In genomic region chr18:51803029-51803428, GRCh38 we compare ENCODE assay signal across 29 cellular contexts.
"Had no signal": no experiment of that assay in that cellular context is flagged by ENCODE, and none has a peak within 500 bp of the region (broad histone marks: within the 10 kb centered on the region; RNA-seq: fewer than 3 reads in every experiment).

No MANE protein-coding gene starts in this region.

- H3K9me3 ChIP-seq: adrenal gland, body of pancreas, esophagus muscularis mucosa had no signal

- H3K27me3 ChIP-seq: adrenal gland, body of pancreas, esophagus muscularis mucosa, foreskin keratinocyte, gastrocnemius medialis, heart right ventricle had no signal

- H3K4me3 ChIP-seq: adrenal gland, body of pancreas, esophagus muscularis mucosa, gastrocnemius medialis, heart right ventricle had no signal

- FAIRE-seq: colon had no signal

- H3K27ac ChIP-seq: adrenal gland, body of pancreas, esophagus muscularis mucosa, foreskin keratinocyte, gastrocnemius medialis, heart right ventricle had no signal

- H3K4me1 ChIP-seq: adrenal gland, body of pancreas, esophagus muscularis mucosa, foreskin keratinocyte, gastrocnemius medialis, heart right ventricle had no signal

- H3K36me3 ChIP-seq: adrenal gland, esophagus muscularis mucosa, gastrocnemius medialis, heart right ventricle had no signal

- ATAC-seq: activated CD4-positive, alpha-beta T cell treated with anti-CD3 and anti-CD28 coated beads for 36 hours; activated CD8-positive, alpha-beta memory T cell treated with anti-CD3 and anti-CD28 coated beads, Interleukin-2, amount 10 ng/mL, durations not matched to agents 7 days and 5 days; activated CD8-positive, alpha-beta T cell treated with anti-CD3 and anti-CD28 coated beads, Interleukin-2, amount 10 ng/mL, durations not matched to agents 7 days and 5 days; activated naive CD8-positive, alpha-beta T cell treated with anti-CD3 and anti-CD28 coated beads, Interleukin-2, amount 50 U/mL, for 24 hours; body of pancreas; effector memory CD8-positive, alpha-beta T cell; foreskin keratinocyte; gastrocnemius medialis; heart right ventricle had no signal

- DNase-seq: activated CD4-positive, alpha-beta memory T cell treated with anti-CD3 and anti-CD28 coated beads for 36 hours; activated CD4-positive, alpha-beta T cell treated with anti-CD3 and anti-CD28 coated beads for 36 hours; activated CD4-positive, alpha-beta T cell treated with anti-CD3 and anti-CD28 coated beads, Interleukin-2, amount 10 ng/mL, durations not matched to agents 24 days and 14 days; activated CD4-positive, CD25-positive, alpha-beta regulatory T cell; activated CD4-positive, CD25-positive, alpha-beta regulatory T cell treated with anti-CD3 and anti-CD28 coated beads, Interleukin-2, amount 50 U/mL, for 72 hours; activated CD8-positive, alpha-beta memory T cell treated with anti-CD3 and anti-CD28 coated beads, Interleukin-2, amount 10 ng/mL, durations not matched to agents 7 days and 5 days; activated CD8-positive, alpha-beta memory T cell treated with anti-CD3 and anti-CD28 coated beads, Interleukin-2, amount 50 U/mL, for 4 hours; activated CD8-positive, alpha-beta T cell treated with anti-CD3 and anti-CD28 coated beads, Interleukin-2, amount 10 ng/mL, durations not matched to agents 7 days and 5 days; activated effector memory CD4-positive, alpha-beta T cell treated with anti-CD3 and anti-CD28 coated beads, Interleukin-2, amount 50 U/mL, for 16 hours; activated naive CD4-positive, alpha-beta T cell treated with anti-CD3 and anti-CD28 coated beads for 36 hours; activated naive CD8-positive, alpha-beta T cell treated with anti-CD3 and anti-CD28 coated beads for 36 hours; activated naive CD8-positive, alpha-beta T cell treated with anti-CD3 and anti-CD28 coated beads, Interleukin-2, amount 50 U/mL, for 24 hours; activated T-cell treated with anti-CD3 and anti-CD28 coated beads, Interleukin-2, amount 50 U/mL, for 1 hour; activated T-cell treated with anti-CD3 and anti-CD28 coated beads, Interleukin-2, amount 50 U/mL, for 48 hours; adrenal gland; amygdala; aorta; body of pancreas; cortex of kidney; dermis blood vessel endothelial cell; effector CD4-positive, alpha-beta T cell; effector memory CD8-positive, alpha-beta T cell; erythroblast; foreskin keratinocyte; gastrocnemius medialis; heart right ventricle; T-helper 2 cell had no signal
